31 cellular contexts compared by ENCODE assay signal in genomic region chr15:79058260-79058850, GRCh38. TPM values are rescaled to one million over a fixed set of nuclear protein-coding genes. Genes with fewer than 3 reads are reported as not detected.
"Had no signal": no experiment of that assay in that cellular context is flagged by ENCODE, and none has a peak within 500 bp of the region (broad histone marks: within the 10 kb centered on the region; RNA-seq: fewer than 3 reads in every experiment).

No MANE protein-coding gene starts in this region.

- H3K9me3 Mint-ChIP-seq: activated CD4-positive, alpha-beta memory T cell treated with anti-CD3 and anti-CD28 coated beads for 36 hours; activated CD4-positive, alpha-beta T cell treated with anti-CD3 and anti-CD28 coated beads, Interleukin-2, amount 10 ng/mL, durations not matched to agents 24 days and 14 days; activated T-helper 1 cell treated with anti-CD3 and anti-CD28 coated beads, Interleukin-12 subunit alpha, Interleukin-12 subunit beta, Interleukin-2, Interleukin-4 antibody, amounts not matched to agents 30 ng/mL and 10 ng/mL and 1 ng/mL, durations not matched to agents 14 hours and 24 hours and 36 hours; activated T-helper 2 cell treated with anti-CD3 and anti-CD28 coated beads, Interferon-gamma antibody, Interleukin-2, Interleukin-4, amounts not matched to agents 10 μg/mL and 5 μg/mL and 100 μg/mL, durations not matched to agents 14 hours and 24 hours and 36 hours; central memory CD8-positive, alpha-beta T cell; dendritic cell treated with granulocyte-macrophage colony-stimulating factor and Interleukin-4, amounts not matched to agents 40 ng/mL and 50 ng/mL, for 4 days; endodermal cell had no signal

- H3K4me3 Mint-ChIP-seq: activated CD4-positive, alpha-beta memory T cell treated with anti-CD3 and anti-CD28 coated beads for 36 hours; activated CD4-positive, alpha-beta T cell treated with anti-CD3 and anti-CD28 coated beads for 36 hours; activated CD4-positive, alpha-beta T cell treated with anti-CD3 and anti-CD28 coated beads, Interleukin-2, amount 10 ng/mL, durations not matched to agents 24 days and 14 days; activated CD8-positive, alpha-beta memory T cell treated with anti-CD3 and anti-CD28 coated beads, Interleukin-2, amount 10 ng/mL, durations not matched to agents 7 days and 5 days; activated CD8-positive, alpha-beta T cell treated with anti-CD3 and anti-CD28 coated beads, Interleukin-2, amount 10 ng/mL, durations not matched to agents 7 days and 5 days; activated naive CD8-positive, alpha-beta T cell; activated T-helper 1 cell treated with anti-CD3 and anti-CD28 coated beads, Interleukin-12 subunit alpha, Interleukin-12 subunit beta, Interleukin-2, Interleukin-4 antibody, amounts not matched to agents 30 ng/mL and 10 ng/mL and 1 ng/mL, durations not matched to agents 14 hours and 24 hours and 36 hours; central memory CD8-positive, alpha-beta T cell; dendritic cell treated with granulocyte-macrophage colony-stimulating factor and Interleukin-4, amounts not matched to agents 40 ng/mL and 50 ng/mL, for 4 days; endodermal cell had no signal

- ATAC-seq: activated CD4-positive, alpha-beta T cell treated with anti-CD3 and anti-CD28 coated beads for 36 hours; activated CD8-positive, alpha-beta memory T cell treated with anti-CD3 and anti-CD28 coated beads, Interleukin-2, amount 10 ng/mL, durations not matched to agents 7 days and 5 days; activated CD8-positive, alpha-beta T cell treated with anti-CD3 and anti-CD28 coated beads, Interleukin-2, amount 10 ng/mL, durations not matched to agents 7 days and 5 days; esophagus mucosa had no signal

- H3K27me3 ChIP-seq: brain microvascular endothelial cell, dorsolateral prefrontal cortex had no signal

- H3K27ac ChIP-seq: brain microvascular endothelial cell, coronary artery, dorsolateral prefrontal cortex had no signal

- DNase-seq: activated CD4-positive, alpha-beta memory T cell treated with anti-CD3 and anti-CD28 coated beads for 36 hours; activated CD4-positive, alpha-beta T cell treated with anti-CD3 and anti-CD28 coated beads for 36 hours; activated CD4-positive, alpha-beta T cell treated with anti-CD3 and anti-CD28 coated beads, Interleukin-2, amount 10 ng/mL, durations not matched to agents 24 days and 14 days; activated CD4-positive, CD25-positive, alpha-beta regulatory T cell; activated CD4-positive, CD25-positive, alpha-beta regulatory T cell treated with anti-CD3 and anti-CD28 coated beads, Interleukin-2, amount 50 U/mL, for 72 hours; activated CD8-positive, alpha-beta memory T cell treated with anti-CD3 and anti-CD28 coated beads, Interleukin-2, amount 10 ng/mL, durations not matched to agents 7 days and 5 days; activated CD8-positive, alpha-beta memory T cell treated with anti-CD3 and anti-CD28 coated beads, Interleukin-2, amount 50 U/mL, for 4 hours; activated CD8-positive, alpha-beta T cell treated with anti-CD3 and anti-CD28 coated beads, Interleukin-2, amount 10 ng/mL, durations not matched to agents 7 days and 5 days; activated gamma-delta T cell treated with Interleukin-2 at 50 U/mL for 16 hours; activated naive CD4-positive, alpha-beta T cell treated with anti-CD3 and anti-CD28 coated beads, Interleukin-2, amount 50 U/mL, for 16 hours; activated naive CD4-positive, alpha-beta T cell treated with Interleukin-2 at 50 U/mL for 16 hours; activated T-cell treated with anti-CD3 and anti-CD28 coated beads, Interleukin-2, amount 50 U/mL, for 1 hour; activated T-cell treated with anti-CD3 and anti-CD28 coated beads, Interleukin-2, amount 50 U/mL, for 48 hours; amniotic stem cell; anterior cingulate cortex; brain microvascular endothelial cell; dorsolateral prefrontal cortex; effector memory CD4-positive, alpha-beta T cell; endodermal cell; foreskin fibroblast; T-helper 2 cell had no signal

- H3K4me3 ChIP-seq: coronary artery, dorsolateral prefrontal cortex had no signal

- FAIRE-seq: astrocyte, bronchial epithelial cell, frontal cortex had no signal

- H3K27ac Mint-ChIP-seq: activated CD4-positive, alpha-beta memory T cell treated with anti-CD3 and anti-CD28 coated beads for 36 hours; activated CD4-positive, alpha-beta T cell treated with anti-CD3 and anti-CD28 coated beads for 36 hours; activated CD4-positive, alpha-beta T cell treated with anti-CD3 and anti-CD28 coated beads, Interleukin-2, amount 10 ng/mL, durations not matched to agents 24 days and 14 days; activated CD8-positive, alpha-beta memory T cell treated with anti-CD3 and anti-CD28 coated beads, Interleukin-2, amount 10 ng/mL, durations not matched to agents 7 days and 5 days; activated CD8-positive, alpha-beta T cell treated with anti-CD3 and anti-CD28 coated beads, Interleukin-2, amount 10 ng/mL, durations not matched to agents 7 days and 5 days; activated naive CD8-positive, alpha-beta T cell; activated T-helper 1 cell treated with anti-CD3 and anti-CD28 coated beads, Interleukin-12 subunit alpha, Interleukin-12 subunit beta, Interleukin-2, Interleukin-4 antibody, amounts not matched to agents 30 ng/mL and 10 ng/mL and 1 ng/mL, durations not matched to agents 14 hours and 24 hours and 36 hours; activated T-helper 2 cell treated with anti-CD3 and anti-CD28 coated beads, Interferon-gamma antibody, Interleukin-2, Interleukin-4, amounts not matched to agents 10 μg/mL and 5 μg/mL and 100 μg/mL, durations not matched to agents 14 hours and 24 hours and 36 hours; dendritic cell treated with granulocyte-macrophage colony-stimulating factor and Interleukin-4, amounts not matched to agents 40 ng/mL and 50 ng/mL, for 4 days; endodermal cell had no signal

- H3K4me1 Mint-ChIP-seq: activated CD4-positive, alpha-beta T cell treated with anti-CD3 and anti-CD28 coated beads for 36 hours; activated CD4-positive, alpha-beta T cell treated with anti-CD3 and anti-CD28 coated beads, Interleukin-2, amount 10 ng/mL, durations not matched to agents 24 days and 14 days; activated CD8-positive, alpha-beta memory T cell treated with anti-CD3 and anti-CD28 coated beads, Interleukin-2, amount 10 ng/mL, durations not matched to agents 7 days and 5 days; central memory CD8-positive, alpha-beta T cell; endodermal cell had no signal

- H3K36me3 ChIP-seq: brain microvascular endothelial cell had no signal

- H3K36me3 Mint-ChIP-seq: activated CD4-positive, alpha-beta memory T cell treated with anti-CD3 and anti-CD28 coated beads for 36 hours; activated CD8-positive, alpha-beta memory T cell treated with anti-CD3 and anti-CD28 coated beads, Interleukin-2, amount 10 ng/mL, durations not matched to agents 7 days and 5 days; activated naive CD8-positive, alpha-beta T cell had no signal

RNA-seq across cellular contexts. Expression of gene RASGRF1, which starts 32.2 kb away (rescaled TPM):
- total RNA-seq: activated CD4-positive, alpha-beta T cell treated with anti-CD3 and anti-CD28 coated beads for 36 hours; activated CD4-positive, alpha-beta T cell treated with anti-CD3 and anti-CD28 coated beads, Interleukin-2, amount 10 ng/mL, durations not matched to agents 24 days and 14 days; activated CD8-positive, alpha-beta T cell treated with anti-CD3 and anti-CD28 coated beads, Interleukin-2, amount 10 ng/mL, durations not matched to agents 7 days and 5 days; activated T-helper 1 cell treated with anti-CD3 and anti-CD28 coated beads, Interleukin-12 subunit alpha, Interleukin-12 subunit beta, Interleukin-2, Interleukin-4 antibody, amounts not matched to agents 30 ng/mL and 10 ng/mL and 1 ng/mL, durations not matched to agents 14 hours and 24 hours and 36 hours; activated T-helper 2 cell treated with anti-CD3 and anti-CD28 coated beads, Interferon-gamma antibody, Interleukin-2, Interleukin-4, amounts not matched to agents 10 μg/mL and 5 μg/mL and 100 μg/mL, durations not matched to agents 14 hours and 24 hours and 36 hours had no signal
